Comparison of ENCODE assay signal across 7 cellular contexts in the genomic region with DNA sequence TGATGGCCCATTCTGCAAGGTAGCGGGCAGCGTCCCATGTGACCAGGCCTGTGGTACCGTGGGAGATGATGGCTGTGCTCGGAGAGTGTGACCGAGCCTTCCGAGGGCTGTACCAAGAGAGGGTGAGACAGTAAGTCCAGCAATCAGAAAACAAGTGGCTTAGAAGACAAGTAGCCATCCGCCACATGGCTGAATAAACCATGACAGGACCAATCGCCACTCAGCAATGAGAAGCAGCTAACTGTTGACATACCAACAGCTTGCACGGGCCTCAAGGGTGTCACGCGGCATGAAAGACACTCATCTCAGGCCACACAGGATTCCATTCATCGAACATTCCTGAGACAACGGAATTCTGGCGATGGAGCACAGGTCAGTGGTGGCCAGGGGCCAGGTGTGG. TPM values are rescaled to one million over a fixed set of nuclear protein-coding genes. Genes with fewer than 3 reads are reported as not detected.
A peak's percentile ranks its signal among the peaks of the same experiment; 100 is the strongest.
DNase-seq lines count a peak whose midpoint lies in the region; FAIRE-seq and TF ChIP-seq lines count a peak whose summit lies in the region.
"Not testable (repeated sequence)": the region's sequence is repeated elsewhere in the genome, so short reads cannot be mapped to it uniquely, and the experiment has no call there.
"Had no signal": no experiment of that assay in that cellular context is flagged by ENCODE, and none has a peak within 500 bp of the region (broad histone marks: within the 10 kb centered on the region; RNA-seq: fewer than 3 reads in every experiment).

No MANE protein-coding gene starts in this region.

- DNase-seq in Caki2 (ENCODE audit: low read depth) (peak; percentile 56), HFFc6 (peak; percentile 84), RCC 7860 (ENCODE audit: low spot score) (peak; percentile 19), astrocyte of the hippocampus (ENCODE audit: low read depth, low spot score) (peak; percentile 47), glomerular visceral epithelial cell (ENCODE audit: extremely low spot score) (peak; percentile 32), myocyte (ENCODE audit: low read depth) (peak; percentile 45)

- in situ Hi-C loops in Caki2 (cut with HindIII; ENCODE audit: low pct_unique_long_range_greater_than_20kb, low sequenced_read_pairs): not testable (repeated sequence)

- H3K27ac Mint-ChIP-seq in HFFc6: peak overlapping the region; percentile 70

- FAIRE-seq in RCC 7860 (lab: Jason Lieb, UNC): not testable (repeated sequence)

- TF ChIP-seq CTCF in HFFc6 (IDR thresholded peaks at IDR 0.05): not testable (repeated sequence)

- peaks cover 22% of the 10 kb centered on the region for H3K4me1 Mint-ChIP-seq in HFFc6 (ENCODE audit: low read depth)

- not testable (repeated sequence) for H3K27me3 Mint-ChIP-seq in HFFc6 (ENCODE audit: insufficient read depth)

- H3K4me3 Mint-ChIP-seq in HFFc6: not testable (repeated sequence)

- H3K36me3 Mint-ChIP-seq in HFFc6 (ENCODE audit: low read depth): peaks cover 11% of the 10 kb centered on the region

- H3K9me3 Mint-ChIP-seq in HFFc6: not testable (repeated sequence)

RNA-seq across cellular contexts. Expression of a gene that starts 22.6 kb away (rescaled TPM):
- total RNA-seq in Caki2 (2014; rRNA removed; shearing (Covaris generic); ENCODE audit: low replicate concordance): not detected in 2 replicates
- total RNA-seq in HFFc6 (2021; fragmentation: NEBNext Ultra II Directional; extraction: Animal tissue kit (Norgen Biotek cat#: 25700)): under 1 TPM in 4 of 6 experiments, not detected in 2; 0.32 to 0.85 (median 0.46) TPM
- total RNA-seq in myocyte: not detected in 2 replicates
- polyA plus RNA-seq in myocyte (2012): 0.15 TPM
- total RNA-seq: A673 had no signal

Comparison
In these comparisons a context has a peak if more than half of its experiments do, and no peak if none do; other contexts are left out.
1. Peak in every context shown above with its lines: DNase-seq.
2. DNase-seq: peak in every context shown above with its lines; median percentile 84 in HFFc6; 56 in Caki2; 47 in astrocyte of the hippocampus; 45 in myocyte; 32 in glomerular visceral epithelial cell; 19 in RCC 7860.